In the genomic region with DNA sequence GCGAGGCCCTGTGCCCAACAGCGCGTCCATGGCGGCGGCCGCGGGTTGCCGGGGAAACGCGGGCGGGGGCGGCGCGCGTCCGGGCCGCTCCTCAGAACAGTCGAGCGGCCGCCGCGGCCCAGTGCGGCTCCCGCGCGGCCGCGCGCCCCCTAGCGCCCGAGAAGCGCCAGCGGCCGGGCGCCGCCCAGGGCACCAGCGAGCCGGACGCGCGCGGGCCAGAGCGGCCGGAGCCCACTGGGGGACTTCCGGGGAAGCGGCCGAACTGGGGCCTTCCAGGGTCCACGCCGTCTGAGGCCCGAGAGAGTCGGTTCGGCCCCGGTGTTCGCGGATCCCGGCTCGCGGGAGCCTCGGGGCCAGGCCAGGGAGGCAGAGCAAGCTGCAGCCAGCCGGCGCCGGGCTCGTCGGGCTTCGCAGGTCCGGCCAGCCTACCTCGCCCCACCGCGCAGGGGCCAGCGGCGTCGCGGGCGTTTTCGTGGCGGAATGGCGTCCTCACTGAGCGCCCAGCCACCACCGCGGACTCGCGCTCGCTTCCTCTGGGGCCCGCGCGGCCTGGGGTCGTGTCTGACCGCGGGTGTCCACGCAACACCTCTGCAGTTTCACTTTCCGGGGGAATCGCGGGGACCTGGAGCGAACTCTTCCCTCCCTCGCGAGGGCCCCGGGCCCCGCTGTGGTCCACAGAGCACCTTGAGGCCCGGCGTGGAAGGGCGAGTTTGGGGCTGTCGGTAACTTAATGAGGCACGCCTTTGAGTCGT, we compare ENCODE assay signal across 1 cellular context.
TF ChIP-seq lines count a peak whose summit lies in the region.

A gene with protein sequence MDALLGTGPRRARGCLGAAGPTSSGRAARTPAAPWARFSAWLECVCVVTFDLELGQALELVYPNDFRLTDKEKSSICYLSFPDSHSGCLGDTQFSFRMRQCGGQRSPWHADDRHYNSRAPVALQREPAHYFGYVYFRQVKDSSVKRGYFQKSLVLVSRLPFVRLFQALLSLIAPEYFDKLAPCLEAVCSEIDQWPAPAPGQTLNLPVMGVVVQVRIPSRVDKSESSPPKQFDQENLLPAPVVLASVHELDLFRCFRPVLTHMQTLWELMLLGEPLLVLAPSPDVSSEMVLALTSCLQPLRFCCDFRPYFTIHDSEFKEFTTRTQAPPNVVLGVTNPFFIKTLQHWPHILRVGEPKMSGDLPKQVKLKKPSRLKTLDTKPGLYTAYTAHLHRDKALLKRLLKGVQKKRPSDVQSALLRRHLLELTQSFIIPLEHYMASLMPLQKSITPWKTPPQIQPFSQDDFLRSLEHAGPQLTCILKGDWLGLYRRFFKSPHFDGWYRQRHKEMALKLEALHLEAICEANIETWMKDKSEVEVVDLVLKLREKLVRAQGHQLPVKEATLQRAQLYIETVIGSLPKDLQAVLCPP (minus strand): TSS at position 54 of the 752 bp plus-strand sequence. CDS start 24 bp downstream, at position 30.

TF ChIP-seq in SK-N-SH, 30 proteins besides CTCF, POLR2A, EP300 and RAD21 (continued from another document):
- TF ChIP-seq, protein P1, sequence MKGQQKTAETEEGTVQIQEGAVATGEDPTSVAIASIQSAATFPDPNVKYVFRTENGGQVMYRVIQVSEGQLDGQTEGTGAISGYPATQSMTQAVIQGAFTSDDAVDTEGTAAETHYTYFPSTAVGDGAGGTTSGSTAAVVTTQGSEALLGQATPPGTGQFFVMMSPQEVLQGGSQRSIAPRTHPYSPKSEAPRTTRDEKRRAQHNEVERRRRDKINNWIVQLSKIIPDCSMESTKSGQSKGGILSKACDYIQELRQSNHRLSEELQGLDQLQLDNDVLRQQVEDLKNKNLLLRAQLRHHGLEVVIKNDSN (IDR thresholded peaks at IDR 0.05; ENCODE audit: borderline replicate concordance, low read depth), result no peak
- TF ChIP-seq GABPA (IDR thresholded peaks at IDR 0.05; ENCODE audit: low read depth) (peak; percentile 67), SIN3A (IDR thresholded peaks at IDR 0.05; ENCODE audit: borderline replicate concordance, low read depth, low read length) (no peak; the same call in 1 of the 2 replicates), YY1 (IDR thresholded peaks at IDR 0.05; ENCODE audit: low read depth) (no peak), FOXM1 (IDR thresholded peaks at IDR 0.05; ENCODE audit: low read depth) (no peak), SMC3 (IDR thresholded peaks at IDR 0.05; ENCODE audit: low read depth, low read length) (peak; percentile 61), MXI1 (IDR thresholded peaks at IDR 0.05; ENCODE audit: low read depth, low read length) (peak; percentile 50), TAF1 (IDR thresholded peaks at IDR 0.05; ENCODE audit: borderline replicate concordance, low read depth, low read length) (peak; percentile 71; the same call in 1 of the 2 replicates)
